In the genomic region with DNA sequence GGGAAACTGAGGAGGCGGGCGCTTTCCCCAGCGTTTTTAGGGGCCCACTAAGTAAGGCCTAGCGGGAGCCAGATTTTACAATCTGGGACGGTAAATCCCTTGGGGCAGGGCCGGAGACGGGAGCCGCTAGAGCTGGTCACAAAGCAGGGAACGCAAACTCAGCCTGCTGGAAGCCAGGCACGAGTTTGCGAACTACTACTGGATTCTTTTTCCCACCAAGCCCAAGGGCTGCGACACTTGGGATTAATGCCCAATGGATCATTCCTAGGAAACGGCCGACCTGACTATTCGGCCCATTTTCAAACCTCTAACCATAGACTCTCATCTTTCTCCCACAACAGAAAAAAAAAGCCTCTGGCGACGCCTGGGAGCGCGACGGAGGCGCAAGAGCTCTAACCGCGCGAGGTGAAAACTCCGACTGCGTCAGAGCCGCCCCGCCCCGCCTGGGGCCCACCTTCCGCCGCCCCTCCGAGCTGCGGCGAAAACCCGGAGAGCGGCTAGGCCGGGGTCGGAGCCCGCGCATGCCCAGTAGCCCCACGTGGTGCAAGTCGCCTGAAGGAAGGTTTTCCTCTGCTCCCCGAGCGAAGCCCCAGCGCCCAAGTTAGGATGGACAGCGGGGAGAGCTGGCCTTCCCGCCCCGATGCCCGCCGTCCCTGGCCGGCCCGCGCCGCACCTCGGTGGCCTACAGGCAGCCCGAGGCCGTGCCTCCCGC, we compare ENCODE assay signal across 8 cellular contexts. TPM values are rescaled to one million over a fixed set of nuclear protein-coding genes. Genes with fewer than 3 reads are reported as not detected.
DNase-seq lines count a peak whose midpoint lies in the region; ATAC-seq and TF ChIP-seq lines count a peak whose summit lies in the region.

No MANE protein-coding gene starts in this region.

- TF ChIP-seq CTCF in GM13977 (IDR thresholded peaks at IDR 0.05; ENCODE audit: extremely low read depth, insufficient read depth, missing control alignments) (peak; percentile 14), ascending aorta (IDR thresholded peaks at IDR 0.05) (no peak)

- H3K27me3 ChIP-seq in ascending aorta (no peaks in the 10 kb centered on the region), aorta (ENCODE audit: control insufficient read depth in 1 of 2, insufficient read depth in 2 of 2, low read length in 1 of 2) (no peaks in the 10 kb centered on the region)

- H3K9me3 Mint-ChIP-seq in T-helper 2 cell treated with Interferon-gamma antibody and Interleukin-4, amounts not matched to agents 5 μg/mL and 100 μg/mL, for 36 hours = no peaks in the 10 kb centered on the region

- in situ Hi-C loops in GM13977 (cut with MboI; ENCODE audit: low pct_unique_long_range_greater_than_20kb, low sequenced_read_pairs, unreplicated experiment) = no loop called here

- 0 to 1% methylated on average over 47 to 58 of the region's 58 CpGs for WGBS in aorta, 2 donors

- DNase-seq in GM13977 (ENCODE audit: low spot score) (peak; percentile 94), NCI-H146 (lab: John Stamatoyannopoulos, UW) (peak; percentile 93), ascending aorta (ENCODE audit: low spot score in 2 of 2) (peak; percentile 68 to 96), hepatic stellate cell (ENCODE audit: low spot score) (peak; percentile 86), renal cortical epithelial cell (ENCODE audit: low read depth) (peak; percentile 79), aorta (peak; percentile 98 to 99)
- DNase-seq in T-helper 2 cell treated with Interferon-gamma antibody and Interleukin-4, amounts not matched to agents 5 μg/mL and 100 μg/mL, for 36 hours (ENCODE audit: low spot score) = peak; percentile 96

- intact Hi-C loops in ascending aorta (cut with DNase I) = loop anchor here (1.0 to 10.0 kb wide), 5 partner anchors 127 to 1970 kb away; no protein-coding TSS in a partner anchor
- intact Hi-C loops in aorta (cut with DNase I) = loop anchor here (2.0 to 10.0 kb wide), 8 partner anchors 64 to 300 kb away; no protein-coding TSS in a partner anchor

- H3K4me1 Mint-ChIP-seq in T-helper 2 cell treated with Interferon-gamma antibody and Interleukin-4, amounts not matched to agents 5 μg/mL and 100 μg/mL, for 36 hours (ENCODE audit: low read depth) = peaks cover 29% of the 10 kb centered on the region

- H3K27ac ChIP-seq in ascending aorta (peak overlapping the region; percentile 97 to 98), aorta (ENCODE audit: low read depth in 1 of 2, low read length in 2 of 2) (peak overlapping the region; percentile 87 to 91)

- H3K4me1 ChIP-seq in ascending aorta = peaks cover 0 to 12% of the 10 kb centered on the region in 2 donors
- H3K4me1 ChIP-seq in aorta (ENCODE audit: control insufficient read depth in 1 of 2, insufficient read depth in 2 of 2, low read length in 2 of 2) = no peaks in the 10 kb centered on the region

- ATAC-seq in HG02884 (IDR thresholded peaks at IDR 0.05; ENCODE audit: unreplicated experiment) (peak; percentile 47), aorta (ENCODE audit: low FRiP score) (peak; percentile 95)

- H3K9me3 ChIP-seq in ascending aorta (no peaks in the 10 kb centered on the region), aorta (ENCODE audit: control insufficient read depth, low read length) (no peaks in the 10 kb centered on the region)

- H3K36me3 ChIP-seq in ascending aorta (no peaks in the 10 kb centered on the region), aorta (ENCODE audit: control insufficient read depth in 1 of 2, insufficient read depth in 2 of 2, low read length in 1 of 2) (no peaks in the 10 kb centered on the region)

- H3K27me3 Mint-ChIP-seq in T-helper 2 cell treated with Interferon-gamma antibody and Interleukin-4, amounts not matched to agents 5 μg/mL and 100 μg/mL, for 36 hours (ENCODE audit: low read depth) = peaks cover 36% of the 10 kb centered on the region

- H3K36me3 Mint-ChIP-seq in T-helper 2 cell treated with Interferon-gamma antibody and Interleukin-4, amounts not matched to agents 5 μg/mL and 100 μg/mL, for 36 hours (ENCODE audit: low read depth) = no peaks in the 10 kb centered on the region

- H3K4me3 Mint-ChIP-seq in T-helper 2 cell treated with Interferon-gamma antibody and Interleukin-4, amounts not matched to agents 5 μg/mL and 100 μg/mL, for 36 hours = peak overlapping the region; percentile 85

- H3K4me3 ChIP-seq in ascending aorta (peak overlapping the region; percentile 72 to 85), aorta (ENCODE audit: low read length in 2 of 2) (peak overlapping the region; percentile 68 to 83)

- H3K27ac Mint-ChIP-seq in T-helper 2 cell treated with Interferon-gamma antibody and Interleukin-4, amounts not matched to agents 5 μg/mL and 100 μg/mL, for 36 hours = peak overlapping the region; percentile 94

RNA-seq across cellular contexts. Expression of gene SGMS1, which starts 0.6 kb away (rescaled TPM):
- total RNA-seq in ascending aorta (128 TPM), renal cortical epithelial cell (43.5 and 59.6 TPM in 2 replicates), aorta (10 to 100 TPM; 33.1 to 54.3 TPM)
- 10 to 100 TPM in 1 of 2 donors, 1 to 10 TPM in 1; 8.9 to 11.3 TPM for polyA plus RNA-seq in aorta

Comparison
In these comparisons a context has a peak if more than half of its experiments do, and no peak if none do; other contexts are left out.
1. Peak in every context shown above with its lines: DNase-seq, ATAC-seq, H3K4me3 ChIP-seq and H3K27ac ChIP-seq.